ENCODE assay signal across 1 cellular context in genomic region chrX:110428144-110428543, GRCh38.
TF ChIP-seq lines count a peak whose summit lies in the region.

No MANE protein-coding gene starts in this region.

TF ChIP-seq in HEK293, 187 proteins besides CTCF, POLR2A, EP300 and RAD21 (continued from another document):
- TF ChIP-seq AEBP2 (tag by site-specific recombination; IDR thresholded peaks at IDR 0.05; ENCODE audit: borderline replicate concordance) = no peak
